15 cellular contexts compared by ENCODE assay signal in the genomic region with DNA sequence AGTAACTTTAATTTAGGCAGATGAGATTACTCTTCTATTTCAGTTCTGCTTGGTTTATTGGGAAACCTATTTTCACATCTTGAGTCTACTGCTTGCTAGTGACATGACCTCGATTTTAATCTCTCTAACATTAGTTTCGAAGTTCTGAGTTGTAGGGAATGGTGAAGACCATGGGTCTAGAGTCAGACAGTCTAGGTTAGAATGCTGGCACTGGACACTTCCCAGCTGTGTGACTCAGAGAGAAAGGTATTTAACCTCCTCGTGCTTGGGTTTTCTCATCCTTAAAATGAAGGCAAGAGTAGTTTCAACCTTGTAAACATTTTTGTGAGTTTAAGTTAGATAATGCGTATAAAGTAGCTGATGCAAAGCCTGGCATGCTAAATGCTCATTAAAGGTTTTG.
DNase-seq lines count a peak whose midpoint lies in the region; ATAC-seq and TF ChIP-seq lines count a peak whose summit lies in the region.
"Had no signal": no experiment of that assay in that cellular context is flagged by ENCODE, and none has a peak within 500 bp of the region (broad histone marks: within the 10 kb centered on the region; RNA-seq: fewer than 3 reads in every experiment).

No MANE protein-coding gene starts in this region.

- DNase-seq in astrocyte of the cerebellum (ENCODE audit: low read depth) (peak; percentile 8), fibroblast of pulmonary artery (ENCODE audit: low read depth) (peak; percentile 18), kidney tubule cell (ENCODE audit: low spot score) (peak; percentile 68), occipital lobe (lab: John Stamatoyannopoulos, UW) (no peak), GOT3 (lab: John Stamatoyannopoulos, UW) (no peak)
- DNase-seq: CD8-positive, alpha-beta T cell; COR-L47; DMS153; DMS79 treated with DMSO at 0.1 percent for 48 hours; EL; H7 had no signal

- ATAC-seq in GM21360 (IDR thresholded peaks at IDR 0.05; ENCODE audit: unreplicated experiment): no peak
- ATAC-seq in HG03097 (IDR thresholded peaks at IDR 0.05; ENCODE audit: low FRiP score, unreplicated experiment): no peak
- ATAC-seq: A549; CD8-positive, alpha-beta T cell; HepG2 had no signal

- TF ChIP-seq CTCF in astrocyte of the cerebellum (IDR thresholded peaks at IDR 0.05; ENCODE audit: low read depth, low read length, missing control alignments): no peak
- TF ChIP-seq CTCF in fibroblast of pulmonary artery (IDR thresholded peaks at IDR 0.05; ENCODE audit: low read length, missing control alignments): no peak

- in situ Hi-C loops in astrocyte of the cerebellum (cut with HindIII; ENCODE audit: low sequenced_read_pairs): no loop called here

- no peak overlapping the region for H3K4me3 ChIP-seq in astrocyte of the cerebellum (ENCODE audit: low read depth, low read length)
- H3K4me3 ChIP-seq in fibroblast of pulmonary artery (replicated peaks; ENCODE audit: low read depth, low read length): no peak overlapping the region
- H3K4me3 ChIP-seq: A549 had no signal

Comparison
In these comparisons a context has a peak if more than half of its experiments do, and no peak if none do; other contexts are left out.
1. DNase-seq: peak in astrocyte of the cerebellum (single experiment), fibroblast of pulmonary artery (single experiment) and kidney tubule cell (single experiment); none in occipital lobe (single experiment) and GOT3 (single experiment).